ENCODE assay signal across 8 cellular contexts in the genomic region with DNA sequence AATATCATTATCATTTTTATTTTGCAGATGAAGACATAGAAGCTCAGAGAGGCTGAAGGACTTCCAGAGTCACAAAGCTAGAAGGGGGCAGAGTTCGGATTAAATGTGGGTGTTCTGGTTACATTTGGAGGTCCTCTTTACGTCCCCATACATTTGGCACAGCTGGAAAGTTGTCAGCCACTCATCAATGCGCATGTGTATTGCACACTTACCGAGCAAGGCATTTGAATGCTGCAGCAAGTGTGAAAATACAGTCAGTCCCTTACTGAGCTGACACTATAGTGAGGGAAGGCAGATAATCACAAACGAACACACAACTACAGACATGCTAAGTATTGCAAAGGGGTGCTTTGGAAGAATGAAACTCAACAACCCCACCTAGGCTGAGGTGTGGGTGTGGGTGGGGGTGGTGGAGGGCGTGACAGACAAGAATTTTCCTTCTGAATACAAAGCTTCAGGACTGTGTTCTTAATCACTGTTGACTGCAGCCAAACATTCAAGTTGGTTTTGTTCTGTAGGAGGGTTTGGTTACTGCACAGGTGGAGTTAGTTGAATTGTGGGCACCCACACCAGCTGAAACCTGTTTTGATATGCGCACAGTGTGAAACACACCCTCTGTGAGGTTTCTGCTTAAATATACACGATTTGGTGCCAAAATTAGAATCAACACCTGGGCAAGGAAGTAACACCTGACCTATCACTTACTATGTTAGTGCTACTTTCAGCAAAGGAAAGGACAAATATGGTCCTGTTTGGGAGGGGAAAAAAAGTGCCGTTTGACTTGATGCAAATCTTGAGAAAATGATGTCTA.
A peak's percentile ranks its signal among the peaks of the same experiment; 100 is the strongest.
DNase-seq lines count a peak whose midpoint lies in the region; ATAC-seq and TF ChIP-seq lines count a peak whose summit lies in the region.

No MANE protein-coding gene starts in this region.

- 22 to 47% methylated on average over 9 of the region's 9 CpGs for WGBS in sigmoid colon, 2 donors

- TF ChIP-seq CTCF in upper lobe of right lung (IDR thresholded peaks at IDR 0.05), result no peak
- no peak for TF ChIP-seq CTCF in sigmoid colon (IDR thresholded peaks at IDR 0.05)
- TF ChIP-seq CTCF in uterus (IDR thresholded peaks at IDR 0.05), result no peak

- H3K4me3 ChIP-seq in upper lobe of right lung (no peak overlapping the region), sigmoid colon (no peak overlapping the region), uterus (no peak overlapping the region)

- H3K9me3 ChIP-seq in upper lobe of right lung (no peaks in the 10 kb centered on the region), sigmoid colon (peaks cover 0 to 5% (median 0%) of the 10 kb centered on the region in 4 donors), uterus (no peaks in the 10 kb centered on the region)

- TF ChIP-seq POLR2A in sigmoid colon (IDR thresholded peaks at IDR 0.05), result no peak
- TF ChIP-seq POLR2A in uterus (IDR thresholded peaks at IDR 0.05), result no peak

- ATAC-seq in GM19324 (IDR thresholded peaks at IDR 0.05; ENCODE audit: low FRiP score, unreplicated experiment) (peak; percentile 89), HG03025 (IDR thresholded peaks at IDR 0.05; ENCODE audit: low FRiP score, unreplicated experiment) (peak; percentile 88), upper lobe of right lung (peak; percentile 76)

- H3K36me3 ChIP-seq in upper lobe of right lung (no peaks in the 10 kb centered on the region), sigmoid colon (no peaks in the 10 kb centered on the region), uterus (no peaks in the 10 kb centered on the region)

- peak overlapping the region; percentile 45 for H3K27ac ChIP-seq in upper lobe of right lung
- H3K27ac ChIP-seq in sigmoid colon, result no peak overlapping the region
- H3K27ac ChIP-seq in uterus, result no peak overlapping the region

- intact Hi-C loops in upper lobe of right lung (cut with DNase I), result no loop called here
- intact Hi-C loops in sigmoid colon (cut with DNase I), result no loop called here
- intact Hi-C loops in uterus (cut with DNase I; ENCODE audit: low total_unique reads), result no loop called here

- H3K27me3 ChIP-seq in upper lobe of right lung (no peaks in the 10 kb centered on the region), sigmoid colon (no peaks in the 10 kb centered on the region), uterus (no peaks in the 10 kb centered on the region)

- TF ChIP-seq EP300 in sigmoid colon (IDR thresholded peaks at IDR 0.05), result no peak

- peak; percentile 91 for DNase-seq in RPMI8226
- DNase-seq in effector CD8-positive, alpha-beta T cell (lab: John Stamatoyannopoulos, UW), result peak; percentile 30
- DNase-seq in upper lobe of right lung, result no peak
- DNase-seq in foreskin melanocyte, result no peak
- DNase-seq in sigmoid colon, result no peak
- no peak for DNase-seq in uterus

- H3K4me1 ChIP-seq in upper lobe of right lung, result peaks cover 9% of the 10 kb centered on the region
- peaks cover 0 to 5% (median 0%) of the 10 kb centered on the region in 4 donors for H3K4me1 ChIP-seq in sigmoid colon
- H3K4me1 ChIP-seq in uterus, result no peaks in the 10 kb centered on the region

Comparison
In these comparisons a context has a peak if more than half of its experiments do, and no peak if none do; other contexts are left out.
1. DNase-seq: peak in RPMI8226 (single experiment) and effector CD8-positive, alpha-beta T cell (single experiment); none in upper lobe of right lung (single experiment), foreskin melanocyte (single experiment), sigmoid colon (single experiment) and uterus (0 of 2).
2. Peak in every context shown above with its lines, with median percentiles within 50 percentile points of each other: ATAC-seq.